8 cellular contexts compared by ENCODE assay signal in the genomic region with DNA sequence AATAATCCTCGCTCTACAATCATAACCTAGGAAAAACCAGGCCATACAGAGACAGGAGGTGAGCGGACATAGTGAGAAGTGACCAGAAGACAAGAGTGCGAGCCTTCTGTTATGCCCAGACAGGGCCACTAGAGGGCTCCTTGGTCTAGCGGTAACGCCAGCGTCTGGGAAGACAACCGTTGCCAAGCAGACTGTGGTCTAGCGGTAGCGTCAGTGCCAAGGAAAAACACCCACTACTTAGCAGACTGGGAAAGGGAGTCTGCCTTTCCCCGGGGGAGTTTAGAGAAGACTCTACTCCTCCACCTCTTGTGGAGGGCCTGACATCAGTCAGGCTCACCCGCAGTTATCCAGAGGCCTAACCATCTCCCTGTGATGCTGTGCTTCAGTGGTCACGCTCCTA. TPM values are rescaled to one million over a fixed set of nuclear protein-coding genes. Genes with fewer than 3 reads are reported as not detected.
A peak's percentile ranks its signal among the peaks of the same experiment; 100 is the strongest.
DNase-seq lines count a peak whose midpoint lies in the region; ATAC-seq and TF ChIP-seq lines count a peak whose summit lies in the region.
"Not testable (repeated sequence)": the region's sequence is repeated elsewhere in the genome, so short reads cannot be mapped to it uniquely, and the experiment has no call there.

No MANE protein-coding gene starts in this region.

- H3K9ac ChIP-seq in OCI-LY1 (ENCODE audit: low read length): not testable (repeated sequence)

- intact Hi-C loops in Right ventricle myocardium superior (cut with DNase I): not testable (repeated sequence)

- H3K9me2 ChIP-seq in OCI-LY1 (ENCODE audit: low read depth, low read length): not testable (repeated sequence)

- H2AFZ ChIP-seq in OCI-LY1 (ENCODE audit: low read length): not testable (repeated sequence)

- peaks cover 27% of the 10 kb centered on the region for H3K9me3 Mint-ChIP-seq in activated CD4-positive, alpha-beta T cell treated with anti-CD3 and anti-CD28 coated beads, Interleukin-2, amount 10 ng/mL, durations not matched to agents 7 days and 5 days
- H3K9me3 Mint-ChIP-seq in nephron: peaks cover 53% of the 10 kb centered on the region

- POLR2A ChIA-PET in activated CD4-positive, alpha-beta T cell treated with anti-CD3 and anti-CD28 coated beads, Interleukin-2, amount 10 ng/mL, durations not matched to agents 7 days and 5 days (lab: Charles Lee): not testable (repeated sequence)

- peak; percentile 14 for DNase-seq in CD1c-positive myeloid dendritic cell (ENCODE audit: extremely low spot score)
- peak; percentile 6 for DNase-seq in HFF-Myc (ENCODE audit: extremely low read depth, low read depth)
- peak; percentile 25 for DNase-seq in activated CD4-positive, alpha-beta T cell treated with anti-CD3 and anti-CD28 coated beads, Interleukin-2, amount 10 ng/mL, durations not matched to agents 7 days and 5 days
- peak; percentile 33 for DNase-seq in astrocyte of the spinal cord (ENCODE audit: low read depth, low spot score)
- peak; percentile 74 for DNase-seq in Right ventricle myocardium superior
- DNase-seq in stimulated activated CD8-positive, alpha-beta memory T cell treated with anti-CD3 and anti-CD28 coated beads, Interleukin-15, amount 100 ng/mL, for 24 hours (ENCODE audit: low read depth): peak; percentile 7

- ATAC-seq in Right ventricle myocardium superior (ENCODE audit: poor library complexity): not testable (repeated sequence)

- not testable (repeated sequence) for H3K4me2 ChIP-seq in OCI-LY1 (ENCODE audit: low read length)

- not testable (repeated sequence) for H3K36me3 Mint-ChIP-seq in activated CD4-positive, alpha-beta T cell treated with anti-CD3 and anti-CD28 coated beads, Interleukin-2, amount 10 ng/mL, durations not matched to agents 7 days and 5 days (ENCODE audit: low read depth); nephron (ENCODE audit: low read depth)

- H3K27me3 Mint-ChIP-seq in activated CD4-positive, alpha-beta T cell treated with anti-CD3 and anti-CD28 coated beads, Interleukin-2, amount 10 ng/mL, durations not matched to agents 7 days and 5 days: peaks cover 33% of the 10 kb centered on the region
- not testable (repeated sequence) for H3K27me3 Mint-ChIP-seq in nephron (ENCODE audit: low read depth)

- not testable (repeated sequence) for H3K79me2 ChIP-seq in OCI-LY1 (ENCODE audit: insufficient read depth, low read length)

- not testable (repeated sequence) for H3K27me3 ChIP-seq in OCI-LY1 (ENCODE audit: insufficient read depth, low read length)

- not testable (repeated sequence) for H4K20me1 ChIP-seq in OCI-LY1 (ENCODE audit: insufficient read depth, low read length)

- not testable (repeated sequence) for H3K9me3 ChIP-seq in OCI-LY1 (ENCODE audit: low read length)

- H3K4me1 ChIP-seq in OCI-LY1 (ENCODE audit: insufficient read depth, low read length, severe bottlenecking): not testable (repeated sequence)

- H3K36me3 ChIP-seq in OCI-LY1 (ENCODE audit: insufficient read depth, low read length): not testable (repeated sequence)

- H3K27ac Mint-ChIP-seq in activated CD4-positive, alpha-beta T cell treated with anti-CD3 and anti-CD28 coated beads, Interleukin-2, amount 10 ng/mL, durations not matched to agents 7 days and 5 days; nephron: not testable (repeated sequence)

- not testable (repeated sequence) for H3K4me3 Mint-ChIP-seq in activated CD4-positive, alpha-beta T cell treated with anti-CD3 and anti-CD28 coated beads, Interleukin-2, amount 10 ng/mL, durations not matched to agents 7 days and 5 days; nephron

- CTCF ChIA-PET in activated CD4-positive, alpha-beta T cell treated with anti-CD3 and anti-CD28 coated beads, Interleukin-2, amount 10 ng/mL, durations not matched to agents 7 days and 5 days (lab: Charles Lee): interaction anchor here (2.2 kb wide), 1 partner anchor 11 kb away, joined by 6 read pairs; no protein-coding TSS in a partner anchor

- H3K4me1 Mint-ChIP-seq in activated CD4-positive, alpha-beta T cell treated with anti-CD3 and anti-CD28 coated beads, Interleukin-2, amount 10 ng/mL, durations not matched to agents 7 days and 5 days; nephron: not testable (repeated sequence)

- TF ChIP-seq CTCF in HFF-Myc (IDR thresholded peaks at IDR 0.05; ENCODE audit: low read depth, low read length, missing control alignments): peak; percentile 57
- peak; percentile 46 for TF ChIP-seq CTCF in OCI-LY1 (IDR thresholded peaks at IDR 0.05; ENCODE audit: low read length)
- peak; percentile 56 for TF ChIP-seq CTCF in astrocyte of the spinal cord (IDR thresholded peaks at IDR 0.05; ENCODE audit: low read depth, low read length)
- peak in 2 of 3 experiments; percentile 14 to 44 for TF ChIP-seq CTCF in nephron (IDR thresholded peaks at IDR 0.05; ENCODE audit: unreplicated experiment in 3 of 3)

- not testable (repeated sequence) for H3K4me3 ChIP-seq in HFF-Myc (replicated peaks; ENCODE audit: low read depth, low read length); OCI-LY1 (ENCODE audit: low read depth, low read length, poor library complexity, severe bottlenecking); astrocyte of the spinal cord (ENCODE audit: low read depth, low read length)

- not testable (repeated sequence) for H3F3A ChIP-seq in OCI-LY1 (ENCODE audit: insufficient read depth, low read length)

- in situ Hi-C loops in astrocyte of the spinal cord (cut with HindIII; ENCODE audit: low sequenced_read_pairs): not testable (repeated sequence)

- H3K27ac ChIP-seq in OCI-LY1 (ENCODE audit: low read depth, low read length, poor library complexity, severe bottlenecking): not testable (repeated sequence)

RNA-seq across cellular contexts. Expression of a gene that starts 58.6 kb away (rescaled TPM):
- total RNA-seq in activated CD4-positive, alpha-beta T cell treated with anti-CD3 and anti-CD28 coated beads, Interleukin-2, amount 10 ng/mL, durations not matched to agents 7 days and 5 days: 1 to 10 TPM; 4.8 to 5.7 TPM
- total RNA-seq in Right ventricle myocardium superior: 1.5 TPM

Comparison
In these comparisons a context has a peak if more than half of its experiments do, and no peak if none do; other contexts are left out.
1. DNase-seq: peak in every context shown above with its lines; median percentile 74 in Right ventricle myocardium superior; 33 in astrocyte of the spinal cord; 25 in activated CD4-positive, alpha-beta T cell treated with anti-CD3 and anti-CD28 coated beads, Interleukin-2, amount 10 ng/mL, durations not matched to agents 7 days and 5 days; 14 in CD1c-positive myeloid dendritic cell; 7 in stimulated activated CD8-positive, alpha-beta memory T cell treated with anti-CD3 and anti-CD28 coated beads, Interleukin-15, amount 100 ng/mL, for 24 hours; 6 in HFF-Myc.